8 cellular contexts compared by ENCODE assay signal in the genomic region with DNA sequence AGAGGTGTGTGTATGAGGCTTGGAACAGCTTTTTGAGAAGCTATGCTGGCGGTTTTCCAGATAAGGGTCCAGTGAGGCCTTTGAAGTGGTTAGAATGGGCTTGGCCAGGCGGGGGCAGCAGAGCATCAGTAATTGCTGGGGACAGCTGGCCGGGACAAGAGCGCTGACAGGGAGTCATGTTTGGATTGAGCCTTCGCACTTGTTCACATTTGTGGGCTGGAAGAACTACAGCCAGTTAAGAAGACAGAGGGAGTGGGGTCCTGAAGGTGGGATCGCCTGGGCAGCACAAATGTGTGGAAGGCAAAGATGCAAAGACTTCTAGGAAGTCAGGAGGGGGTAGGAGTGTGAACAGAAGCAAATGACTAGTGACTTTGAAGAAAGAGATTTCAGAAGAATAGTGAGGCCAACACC. TPM values are rescaled to one million over a fixed set of nuclear protein-coding genes. Genes with fewer than 3 reads are reported as not detected.
DNase-seq lines count a peak whose midpoint lies in the region; ATAC-seq and TF ChIP-seq lines count a peak whose summit lies in the region.

No MANE protein-coding gene starts in this region.

- H3K4me3 ChIP-seq in colonic mucosa (no peak overlapping the region), right lobe of liver (no peak overlapping the region)

- H3K36me3 Mint-ChIP-seq in activated CD4-positive, alpha-beta T cell treated with anti-CD3 and anti-CD28 coated beads, Interleukin-2, amount 10 ng/mL, durations not matched to agents 7 days and 5 days (ENCODE audit: low read depth) = no peaks in the 10 kb centered on the region

- intact Hi-C loops in colonic mucosa (cut with DNase I) (loop anchor here (2.0 kb wide), 2 partner anchors 74 to 734 kb away; no protein-coding TSS in a partner anchor), right lobe of liver (cut with DNase I) (loop anchor here in 1 of 2 donors (10.0 kb wide), 1 partner anchor 730 kb away; no protein-coding TSS in a partner anchor)

- H3K9me3 ChIP-seq in colonic mucosa (no peaks in the 10 kb centered on the region), right lobe of liver (no peaks in the 10 kb centered on the region)

- no peak overlapping the region for H3K27ac Mint-ChIP-seq in activated CD4-positive, alpha-beta T cell treated with anti-CD3 and anti-CD28 coated beads, Interleukin-2, amount 10 ng/mL, durations not matched to agents 7 days and 5 days

- H3K36me3 ChIP-seq in colonic mucosa (no peaks in the 10 kb centered on the region), right lobe of liver (no peaks in the 10 kb centered on the region)

- H3K4me1 Mint-ChIP-seq in activated CD4-positive, alpha-beta T cell treated with anti-CD3 and anti-CD28 coated beads, Interleukin-2, amount 10 ng/mL, durations not matched to agents 7 days and 5 days = no peaks in the 10 kb centered on the region

- no peak overlapping the region for H3K4me3 Mint-ChIP-seq in activated CD4-positive, alpha-beta T cell treated with anti-CD3 and anti-CD28 coated beads, Interleukin-2, amount 10 ng/mL, durations not matched to agents 7 days and 5 days

- no peak overlapping the region for H3K9ac ChIP-seq in colonic mucosa (ENCODE audit: low read depth in 2 of 2, low read length in 2 of 2)

- H3K4me1 ChIP-seq in colonic mucosa (no peaks in the 10 kb centered on the region), right lobe of liver (no peaks in the 10 kb centered on the region)

- H3K27me3 Mint-ChIP-seq in activated CD4-positive, alpha-beta T cell treated with anti-CD3 and anti-CD28 coated beads, Interleukin-2, amount 10 ng/mL, durations not matched to agents 7 days and 5 days = peaks cover 24% of the 10 kb centered on the region

- CTCF ChIA-PET in activated CD4-positive, alpha-beta T cell treated with anti-CD3 and anti-CD28 coated beads, Interleukin-2, amount 10 ng/mL, durations not matched to agents 7 days and 5 days (lab: Charles Lee) = interaction anchor here (0.5 to 1.6 kb wide), 4 partner anchors 9 to 1049 kb away, joined by 3 read pairs; partner anchors contain the start of gene SDHAF3

- H3K27me3 ChIP-seq in colonic mucosa = no peaks in the 10 kb centered on the region
- H3K27me3 ChIP-seq in right lobe of liver = no peaks in the 10 kb centered on the region

- DNase-seq in GM19240 (ENCODE audit: insufficient read length, low spot score) (peak; percentile 38), NCI-H526 (lab: John Stamatoyannopoulos, UW) (peak; percentile 57 to 90), colonic mucosa (peak; percentile 84), right lobe of liver (peak; percentile 84 to 90 (median 86))
- peak; percentile 57 for DNase-seq in activated CD4-positive, alpha-beta T cell treated with anti-CD3 and anti-CD28 coated beads, Interleukin-2, amount 10 ng/mL, durations not matched to agents 7 days and 5 days
- DNase-seq in stimulated activated CD4-positive, alpha-beta T cell treated with anti-CD3 and anti-CD28 coated beads, TNF-alpha, amount 100 ng/mL, for 4 hours (ENCODE audit: low read depth in 3 of 3) = peak; percentile 31 to 39 (median 35)

- WGBS in right lobe of liver (ENCODE audit: insufficient coverage, low coverage, low lambda C conversion rate, missing lambda C conversion rate) = 0% methylated on average over 6 of the region's 6 CpGs

- H3K9me3 Mint-ChIP-seq in activated CD4-positive, alpha-beta T cell treated with anti-CD3 and anti-CD28 coated beads, Interleukin-2, amount 10 ng/mL, durations not matched to agents 7 days and 5 days = no peaks in the 10 kb centered on the region

- H3K27ac ChIP-seq in C4-2B (no peak overlapping the region), colonic mucosa (no peak overlapping the region), right lobe of liver (no peak overlapping the region)

- POLR2A ChIA-PET in activated CD4-positive, alpha-beta T cell treated with anti-CD3 and anti-CD28 coated beads, Interleukin-2, amount 10 ng/mL, durations not matched to agents 7 days and 5 days (lab: Charles Lee) = no interaction called here

- peak; percentile 99 for ATAC-seq in HG03432 (IDR thresholded peaks at IDR 0.05; ENCODE audit: unreplicated experiment)
- peak; percentile 99 to 100 (median 99) for ATAC-seq in right lobe of liver

- TF ChIP-seq POLR2A in right lobe of liver (IDR thresholded peaks at IDR 0.05) = no peak

- TF ChIP-seq CTCF in C4-2B (conservative IDR thresholded peaks at IDR 0.05) (peak; percentile 93), colonic mucosa (IDR thresholded peaks at IDR 0.05) (peak; percentile 85), right lobe of liver (IDR thresholded peaks at IDR 0.05) (peak; percentile 78 to 90 (median 82))

RNA-seq across cellular contexts. Expression of gene SDHAF3, which starts 12.8 kb away (rescaled TPM):
- 10 to 100 TPM; 15.1 to 19.2 TPM for total RNA-seq in activated CD4-positive, alpha-beta T cell treated with anti-CD3 and anti-CD28 coated beads, Interleukin-2, amount 10 ng/mL, durations not matched to agents 7 days and 5 days
- total RNA-seq in colonic mucosa (10 to 100 TPM; 18.9 to 25.2 TPM), right lobe of liver (10 to 100 TPM in 4 of 6 experiments, 1 to 10 TPM in 2; 8.5 to 15.5 (median 12.1) TPM)

Comparison
In these comparisons a context has a peak if more than half of its experiments do, and no peak if none do; other contexts are left out.
1. DNase-seq: peak in every context shown above with its lines; median percentile 86 in right lobe of liver; 84 in colonic mucosa; 74 in NCI-H526; 57 in activated CD4-positive, alpha-beta T cell treated with anti-CD3 and anti-CD28 coated beads, Interleukin-2, amount 10 ng/mL, durations not matched to agents 7 days and 5 days; 38 in GM19240; 35 in stimulated activated CD4-positive, alpha-beta T cell treated with anti-CD3 and anti-CD28 coated beads, TNF-alpha, amount 100 ng/mL, for 4 hours.